Comparison of ENCODE assay signal across 8 cellular contexts in genomic region chr11:126282742-126283591, GRCh38. TPM values are rescaled to one million over a fixed set of nuclear protein-coding genes. Genes with fewer than 3 reads are reported as not detected.
A peak's percentile ranks its signal among the peaks of the same experiment; 100 is the strongest.
DNase-seq lines count a peak whose midpoint lies in the region; ATAC-seq and TF ChIP-seq lines count a peak whose summit lies in the region.

TSS of gene TIRAP (plus strand) at chr11:126283093. CDS start at chr11:126290895, 7,802 bp downstream.

- TF ChIP-seq CTCF in AG09309 (IDR thresholded peaks at IDR 0.05; ENCODE audit: control insufficient read depth, insufficient read depth, low read depth, low read length, missing control alignments), result no peak

- no peaks in the 10 kb centered on the region for H3K9me3 Mint-ChIP-seq in effector memory CD8-positive, alpha-beta T cell

- ATAC-seq in GM19023 (IDR thresholded peaks at IDR 0.05; ENCODE audit: unreplicated experiment) (peak; percentile 63), HG03159 (IDR thresholded peaks at IDR 0.05; ENCODE audit: unreplicated experiment) (peak; percentile 53)
- ATAC-seq in effector memory CD8-positive, alpha-beta T cell (replicated peaks), result peak; percentile 72

- peak within 1 kb of the TSS; percentile 96 to 98 for H3K4me3 Mint-ChIP-seq in effector memory CD8-positive, alpha-beta T cell

- no peaks in the 10 kb centered on the region for H3K27me3 Mint-ChIP-seq in effector memory CD8-positive, alpha-beta T cell

- H3K4me1 Mint-ChIP-seq in effector memory CD8-positive, alpha-beta T cell (ENCODE audit: low read depth in 2 of 2), result peaks cover 30 to 38% of the 10 kb centered on the region in 2 donors

- H3K27ac Mint-ChIP-seq in effector memory CD8-positive, alpha-beta T cell, result peak within 1 kb of the TSS; percentile 97 to 98

- DNase-seq in AG09309 (ENCODE audit: low read depth), result no peak
- peak; percentile 40 to 62 for DNase-seq in NOMO-1 (lab: John Stamatoyannopoulos, UW; ENCODE audit: unreplicated experiment in 2 of 2)
- DNase-seq in activated CD8-positive, alpha-beta memory T cell treated with anti-CD3 and anti-CD28 coated beads for 48 hours (ENCODE audit: low read depth in 2 of 3, low spot score in 2 of 3), result peak in 2 of 3 experiments; percentile 35 to 36
- peak; percentile 55 to 65 (median 60) for DNase-seq in effector memory CD8-positive, alpha-beta T cell
- DNase-seq in lung microvascular endothelial cell (ENCODE audit: low read depth in 2 of 2), result peak; percentile 43 to 68
- peak; percentile 20 to 26 for DNase-seq in stimulated activated CD8-positive, alpha-beta memory T cell treated with anti-CD3 and anti-CD28 coated beads, Interleukin-2, amount 100 ng/mL, for 1 hour (ENCODE audit: low read depth in 2 of 2)

- peak within 1 kb of the TSS; percentile 69 for H3K4me3 ChIP-seq in AG09309 (ENCODE audit: control insufficient read depth, low read depth, low read length)

- H3K36me3 Mint-ChIP-seq in effector memory CD8-positive, alpha-beta T cell (ENCODE audit: insufficient read depth), result peaks cover 15% of the 10 kb centered on the region

RNA-seq across cellular contexts. Expression of gene TIRAP, which starts in this region (rescaled TPM):
- total RNA-seq in lung microvascular endothelial cell, result 2.6 and 4.2 TPM in 2 replicates
